ENCODE assay signal across 1 cellular context in genomic region chr9:127769985-127770904, GRCh38.
TF ChIP-seq lines count a peak whose summit lies in the region.

No MANE protein-coding gene starts in this region.

TF ChIP-seq in GM12878, 131 proteins besides CTCF, POLR2A, EP300 and RAD21:
- TF ChIP-seq MEF2B (IDR thresholded peaks at IDR 0.05; ENCODE audit: partially characterized antibody, poor library complexity, severe bottlenecking) (no peak), NRF1 (conservative IDR thresholded peaks at IDR 0.05; ENCODE audit: low read depth, low read length) (no peak), SPI1 (IDR thresholded peaks at IDR 0.05; ENCODE audit: borderline replicate concordance, insufficient read depth, low read depth, low read length) (no peak), JUNB (IDR thresholded peaks at IDR 0.05) (no peak), CREM (IDR thresholded peaks at IDR 0.05; ENCODE audit: low read depth) (no peak), TAF1 (IDR thresholded peaks at IDR 0.05; ENCODE audit: borderline replicate concordance, low read depth, low read length) (0 out of 2 replicates have a peak, but pooled peaks have one; percentile 13), RB1 (IDR thresholded peaks at IDR 0.05; ENCODE audit: borderline replicate concordance) (no peak)
- TF ChIP-seq, protein P1, sequence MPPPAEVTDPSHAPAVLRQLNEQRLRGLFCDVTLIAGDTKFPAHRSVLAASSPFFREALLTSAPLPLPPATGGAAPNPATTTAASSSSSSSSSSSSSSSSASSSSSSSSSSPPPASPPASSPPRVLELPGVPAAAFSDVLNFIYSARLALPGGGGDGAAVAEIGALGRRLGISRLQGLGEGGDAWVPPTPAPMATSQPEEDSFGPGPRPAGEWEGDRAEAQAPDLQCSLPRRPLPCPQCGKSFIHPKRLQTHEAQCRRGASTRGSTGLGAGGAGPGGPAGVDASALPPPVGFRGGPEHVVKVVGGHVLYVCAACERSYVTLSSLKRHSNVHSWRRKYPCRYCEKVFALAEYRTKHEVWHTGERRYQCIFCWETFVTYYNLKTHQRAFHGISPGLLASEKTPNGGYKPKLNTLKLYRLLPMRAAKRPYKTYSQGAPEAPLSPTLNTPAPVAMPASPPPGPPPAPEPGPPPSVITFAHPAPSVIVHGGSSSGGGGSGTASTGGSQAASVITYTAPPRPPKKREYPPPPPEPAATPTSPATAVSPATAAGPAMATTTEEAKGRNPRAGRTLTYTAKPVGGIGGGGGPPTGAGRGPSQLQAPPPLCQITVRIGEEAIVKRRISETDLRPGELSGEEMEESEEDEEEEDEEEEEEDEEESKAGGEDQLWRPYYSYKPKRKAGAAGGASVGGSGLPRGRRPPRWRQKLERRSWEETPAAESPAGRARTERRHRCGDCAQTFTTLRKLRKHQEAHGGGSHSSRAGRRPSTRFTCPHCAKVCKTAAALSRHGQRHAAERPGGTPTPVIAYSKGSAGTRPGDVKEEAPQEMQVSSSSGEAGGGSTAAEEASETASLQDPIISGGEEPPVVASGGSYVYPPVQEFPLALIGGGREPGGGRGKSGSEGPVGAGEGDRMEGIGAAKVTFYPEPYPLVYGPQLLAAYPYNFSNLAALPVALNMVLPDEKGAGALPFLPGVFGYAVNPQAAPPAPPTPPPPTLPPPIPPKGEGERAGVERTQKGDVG (CRISPR knock-in tag; IDR thresholded peaks at IDR 0.05): no peak
